In the genomic region with DNA sequence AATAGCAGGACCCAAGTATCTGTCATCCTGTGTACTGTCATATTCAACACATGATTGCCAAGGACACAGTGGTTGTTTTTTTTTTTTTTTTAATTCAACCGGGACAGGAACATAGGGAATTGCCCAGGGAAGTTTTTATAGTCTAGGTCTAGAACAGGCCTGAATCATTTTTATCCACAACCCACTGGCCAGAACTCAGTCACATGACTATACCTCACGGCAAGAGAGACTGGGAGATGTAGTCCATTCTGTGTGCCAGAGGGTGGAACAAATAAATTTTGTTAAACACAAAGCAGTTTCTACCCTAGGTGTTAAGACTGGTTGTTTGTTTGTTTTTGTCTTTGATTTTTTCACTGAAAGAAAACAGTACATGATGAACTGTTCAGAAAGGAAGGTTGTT, we compare ENCODE assay signal across 24 cellular contexts.
DNase-seq lines count a peak whose midpoint lies in the region; ATAC-seq, FAIRE-seq and TF ChIP-seq lines count a peak whose summit lies in the region.
"Had no signal": no experiment of that assay in that cellular context is flagged by ENCODE, and none has a peak within 500 bp of the region (broad histone marks: within the 10 kb centered on the region; RNA-seq: fewer than 3 reads in every experiment).

No MANE protein-coding gene starts in this region.

- peaks cover 8% of the 10 kb centered on the region for H3K4me1 Mint-ChIP-seq in activated naive CD8-positive, alpha-beta T cell treated with anti-CD3 and anti-CD28 coated beads, Interleukin-2, amount 50 U/mL, for 24 hours
- H3K4me1 Mint-ChIP-seq in activated naive CD8-positive, alpha-beta T cell treated with anti-CD3 and anti-CD28 coated beads for 36 hours, result peaks cover 15% of the 10 kb centered on the region
- no peaks in the 10 kb centered on the region for H3K4me1 Mint-ChIP-seq in T-cell
- H3K4me1 Mint-ChIP-seq: CD4-positive, CD25-positive, alpha-beta regulatory T cell had no signal

- peaks cover 1% of the 10 kb centered on the region for H3K27me3 Mint-ChIP-seq in activated naive CD8-positive, alpha-beta T cell treated with anti-CD3 and anti-CD28 coated beads, Interleukin-2, amount 50 U/mL, for 24 hours
- no peaks in the 10 kb centered on the region for H3K27me3 Mint-ChIP-seq in activated naive CD8-positive, alpha-beta T cell treated with anti-CD3 and anti-CD28 coated beads for 36 hours
- no peaks in the 10 kb centered on the region for H3K27me3 Mint-ChIP-seq in T-cell
- H3K27me3 Mint-ChIP-seq: B cell; CD4-positive, CD25-positive, alpha-beta regulatory T cell had no signal

- WGBS in K562 (ENCODE audit: insufficient coverage, low coverage, missing lambda C conversion rate), result 0% methylated on average over 2 of the region's 2 CpGs
- WGBS in body of pancreas, 2 donors, result 64 to 75% methylated on average over 2 of the region's 2 CpGs

- H4K20me1 ChIP-seq in OCI-LY3 (ENCODE audit: insufficient read depth, low read length), result no peaks in the 10 kb centered on the region
- H4K20me1 ChIP-seq in K562 (replicated peaks; ENCODE audit: control insufficient read depth, insufficient read depth, low read length), result no peaks in the 10 kb centered on the region
- H4K20me1 ChIP-seq: BLaER1 had no signal

- no peak overlapping the region for H3K4me3 ChIP-seq in OCI-LY3 (ENCODE audit: low read length)
- no peak overlapping the region for H3K4me3 ChIP-seq in K562
- H3K4me3 ChIP-seq in body of pancreas, result no peak overlapping the region
- H3K4me3 ChIP-seq: BLaER1, GM23248 had no signal

- H3K4me1 ChIP-seq in OCI-LY3 (ENCODE audit: low read length), result peaks cover 46% of the 10 kb centered on the region
- no peaks in the 10 kb centered on the region for H3K4me1 ChIP-seq in K562 (replicated peaks in 1 of 2; ENCODE audit: control insufficient read depth in 2 of 2, insufficient read depth in 2 of 2, low read length in 2 of 2)
- H3K4me1 ChIP-seq in body of pancreas, result no peaks in the 10 kb centered on the region
- H3K4me1 ChIP-seq: Caco-2 had no signal

- H3K27ac ChIP-seq in OCI-LY3 (ENCODE audit: low read length) (peak overlapping the region; percentile 25; the same call in 1 of the 2 replicates), K562 (ENCODE audit: extremely low read depth, low read depth, low read length) (no peak overlapping the region), body of pancreas (no peak overlapping the region)
- H3K27ac ChIP-seq: 22Rv1, BLaER1, C4-2B, GM23248 had no signal

- POLR2A ChIA-PET in K562 (lab: Yijun Ruan, JAX) (no interaction called here), T-cell (lab: Charles Lee) (no interaction called here)

- no peak for TF ChIP-seq EP300 in K562 (IDR thresholded peaks at IDR 0.05; ENCODE audit: low read length)

- no peak for FAIRE-seq in K562 (lab: Jason Lieb, UNC)
- FAIRE-seq: A204.1, G401.6, GM19239, H1 had no signal

- no peaks in the 10 kb centered on the region for H3K9me3 ChIP-seq in OCI-LY3 (ENCODE audit: insufficient read depth, low read length)
- no peaks in the 10 kb centered on the region for H3K9me3 ChIP-seq in K562 (replicated peaks; ENCODE audit: control insufficient read depth, insufficient read depth, low read depth, low read length)
- H3K9me3 ChIP-seq in body of pancreas, result no peaks in the 10 kb centered on the region
- H3K9me3 ChIP-seq: Caco-2 had no signal

- intact Hi-C loops in K562 (cut with micrococcal nuclease) (no loop called here), body of pancreas (cut with DNase I) (no loop called here)

- TF ChIP-seq RAD21 in K562 (CRISPR knock-in tag; conservative IDR thresholded peaks at IDR 0.05 in 1 of 2, IDR thresholded peaks at IDR 0.05 in 1 of 2), result no peak

- TF ChIP-seq POLR2A in K562 (conservative IDR thresholded peaks at IDR 0.05) (no peak), body of pancreas (IDR thresholded peaks at IDR 0.05) (no peak)

- no peaks in the 10 kb centered on the region for H3K36me3 Mint-ChIP-seq in activated naive CD8-positive, alpha-beta T cell treated with anti-CD3 and anti-CD28 coated beads, Interleukin-2, amount 50 U/mL, for 24 hours (ENCODE audit: low read depth)
- H3K36me3 Mint-ChIP-seq in activated naive CD8-positive, alpha-beta T cell treated with anti-CD3 and anti-CD28 coated beads for 36 hours, result peaks cover 2% of the 10 kb centered on the region
- no peaks in the 10 kb centered on the region for H3K36me3 Mint-ChIP-seq in T-cell
- H3K36me3 Mint-ChIP-seq: CD8-positive, alpha-beta T cell had no signal

- no peak for DNase-seq in activated naive CD8-positive, alpha-beta T cell treated with anti-CD3 and anti-CD28 coated beads, Interleukin-2, amount 50 U/mL, for 24 hours
- no peak for DNase-seq in activated naive CD8-positive, alpha-beta T cell treated with anti-CD3 and anti-CD28 coated beads for 36 hours
- DNase-seq in K562 (ENCODE audit: extremely low read depth in 1 of 4, low spot score in 3 of 4) (no peak), NOMO-1 treated with DMSO at 0.1 percent for 48 hours (lab: John Stamatoyannopoulos, UW; ENCODE audit: unreplicated experiment) (no peak), NCI-H524 (lab: John Stamatoyannopoulos, UW) (no peak), T-cell (no peak), body of pancreas (no peak)
- DNase-seq: Caco-2; CD4-positive, CD25-positive, alpha-beta regulatory T cell; CD8-positive, alpha-beta T cell; DMS153; DND-41; GM23248; H7; HCEC 1CT had no signal

- CTCF ChIA-PET in K562 (lab: Yijun Ruan, JAX; ENCODE audit: low intra/inter-chr PET ratio) (no interaction called here), T-cell (lab: Charles Lee) (no interaction called here)

- no peaks in the 10 kb centered on the region for H3K9me1 ChIP-seq in K562 (ENCODE audit: control insufficient read depth, insufficient read depth, low read length)

- H3K27me3 ChIP-seq in OCI-LY3 (ENCODE audit: low read depth, low read length), result no peaks in the 10 kb centered on the region
- H3K27me3 ChIP-seq in K562 (ENCODE audit: control insufficient read depth in 2 of 2, insufficient read depth in 2 of 2, low read length in 2 of 2), result no peaks in the 10 kb centered on the region
- no peaks in the 10 kb centered on the region for H3K27me3 ChIP-seq in body of pancreas
- H3K27me3 ChIP-seq: BLaER1 had no signal

- in situ Hi-C loops in K562 (cut with MboI), result no loop called here

- peaks cover 17% of the 10 kb centered on the region for H3K9me3 Mint-ChIP-seq in activated naive CD8-positive, alpha-beta T cell treated with anti-CD3 and anti-CD28 coated beads, Interleukin-2, amount 50 U/mL, for 24 hours
- H3K9me3 Mint-ChIP-seq in activated naive CD8-positive, alpha-beta T cell treated with anti-CD3 and anti-CD28 coated beads for 36 hours, result peaks cover 5% of the 10 kb centered on the region
- H3K9me3 Mint-ChIP-seq in T-cell, result peaks cover 8 to 12% (median 12%) of the 10 kb centered on the region in 3 donors
- H3K9me3 Mint-ChIP-seq: CD8-positive, alpha-beta T cell had no signal

- no peak overlapping the region for H2AFZ ChIP-seq in OCI-LY3 (ENCODE audit: low read depth, low read length)
- H2AFZ ChIP-seq in K562 (ENCODE audit: low read depth, low read length), result no peak overlapping the region
- H2AFZ ChIP-seq: GM23248 had no signal

- H3K9ac ChIP-seq in OCI-LY3 (ENCODE audit: low read length) (no peak overlapping the region), K562 (ENCODE audit: insufficient read depth in 1 of 2, low read depth in 2 of 2, low read length in 2 of 2) (no peak overlapping the region)
- H3K9ac ChIP-seq: BLaER1, GM23248 had no signal

- H3K79me2 ChIP-seq in OCI-LY3 (ENCODE audit: low read length) (0 out of 2 replicates have a peak, but pooled peaks cover 11% of the 10 kb centered on the region), K562 (ENCODE audit: control insufficient read depth, insufficient read depth, low read length) (no peaks in the 10 kb centered on the region)

- no peak overlapping the region for H3K4me3 Mint-ChIP-seq in activated naive CD8-positive, alpha-beta T cell treated with anti-CD3 and anti-CD28 coated beads, Interleukin-2, amount 50 U/mL, for 24 hours
- H3K4me3 Mint-ChIP-seq in activated naive CD8-positive, alpha-beta T cell treated with anti-CD3 and anti-CD28 coated beads for 36 hours, result no peak overlapping the region
- H3K4me3 Mint-ChIP-seq in T-cell, result no peak overlapping the region
- H3K4me3 Mint-ChIP-seq: B cell; CD4-positive, CD25-positive, alpha-beta regulatory T cell; CD8-positive, alpha-beta T cell had no signal

- TF ChIP-seq CTCF in OCI-LY3 (IDR thresholded peaks at IDR 0.05; ENCODE audit: low read depth, low read length) (no peak), K562 (IDR thresholded peaks at IDR 0.05 in 2 of 3, conservative IDR thresholded peaks at IDR 0.05 in 1 of 3; ENCODE audit: insufficient read depth in 2 of 3, low read depth in 1 of 3, low read length in 3 of 3) (no peak), body of pancreas (IDR thresholded peaks at IDR 0.05) (no peak)

- H3K36me3 ChIP-seq in OCI-LY3 (replicated peaks; ENCODE audit: low read depth, low read length), result peaks cover 60% of the 10 kb centered on the region
- no peaks in the 10 kb centered on the region for H3K36me3 ChIP-seq in K562 (ENCODE audit: control insufficient read depth, insufficient read depth, low read length)
- no peaks in the 10 kb centered on the region for H3K36me3 ChIP-seq in body of pancreas (replicated peaks in 1 of 2; ENCODE audit: insufficient read depth in 1 of 2, low read depth in 2 of 2)
- H3K36me3 ChIP-seq: BLaER1 had no signal

- H3K4me2 ChIP-seq in OCI-LY3 (ENCODE audit: low read length) (no peak overlapping the region), K562 (ENCODE audit: insufficient read depth, low read length) (no peak overlapping the region)
- H3K4me2 ChIP-seq: BLaER1 had no signal

- H3K27ac Mint-ChIP-seq in activated naive CD8-positive, alpha-beta T cell treated with anti-CD3 and anti-CD28 coated beads, Interleukin-2, amount 50 U/mL, for 24 hours, result no peak overlapping the region
- H3K27ac Mint-ChIP-seq in activated naive CD8-positive, alpha-beta T cell treated with anti-CD3 and anti-CD28 coated beads for 36 hours, result no peak overlapping the region
- no peak overlapping the region for H3K27ac Mint-ChIP-seq in T-cell
- H3K27ac Mint-ChIP-seq: B cell; CD4-positive, CD25-positive, alpha-beta regulatory T cell; CD8-positive, alpha-beta T cell had no signal

- no TSS peak for BruUV-seq in K562 (replicated peaks; lab: Mats Ljungman, UMichigan)

- ATAC-seq in activated naive CD8-positive, alpha-beta T cell treated with anti-CD3 and anti-CD28 coated beads, Interleukin-2, amount 50 U/mL, for 24 hours, result peak; percentile 24
- no peak for ATAC-seq in K562
- ATAC-seq in T-cell (replicated peaks in 1 of 4), result no peak
- no peak for ATAC-seq in body of pancreas
- ATAC-seq: CD8-positive, alpha-beta T cell had no signal

TF ChIP-seq in K562, 482 proteins besides CTCF, POLR2A, EP300 and RAD21 (continues in another document):
- no peak for TF ChIP-seq NCOA1 (IDR thresholded peaks at IDR 0.05; ENCODE audit: low read depth)
